ENCODE assay signal across 17 cellular contexts in genomic region chr15:99996667-99997066, GRCh38.
DNase-seq lines count a peak whose midpoint lies in the region; ATAC-seq, FAIRE-seq and TF ChIP-seq lines count a peak whose summit lies in the region.
"Had no signal": no experiment of that assay in that cellular context is flagged by ENCODE, and none has a peak within 500 bp of the region (broad histone marks: within the 10 kb centered on the region; RNA-seq: fewer than 3 reads in every experiment).

No MANE protein-coding gene starts in this region.

- H3K9me3 Mint-ChIP-seq in Caco-2 (ENCODE audit: unreplicated experiment): no peaks in the 10 kb centered on the region
- H3K9me3 Mint-ChIP-seq: GM23338 had no signal

- H3K9me3 ChIP-seq in Caco-2 (no peaks in the 10 kb centered on the region), HEK293 (ENCODE audit: control insufficient read depth, insufficient read depth, low read depth, low read length) (no peaks in the 10 kb centered on the region), smooth muscle cell (replicated peaks; ENCODE audit: low read depth) (no peaks in the 10 kb centered on the region), HepG2 (ENCODE audit: low read length) (no peaks in the 10 kb centered on the region)
- H3K9me3 ChIP-seq: HAP-1 had no signal

- H3K27me3 Mint-ChIP-seq in Caco-2 (ENCODE audit: insufficient read depth, unreplicated experiment): no peaks in the 10 kb centered on the region
- H3K27me3 Mint-ChIP-seq: CD4-positive, alpha-beta memory T cell had no signal

- H3K36me3 Mint-ChIP-seq in Caco-2 (ENCODE audit: insufficient read depth, unreplicated experiment): peaks cover 4% of the 10 kb centered on the region

- H3K9ac ChIP-seq in smooth muscle cell (ENCODE audit: low read depth): peak overlapping the region; percentile 38
- H3K9ac ChIP-seq in HepG2 (ENCODE audit: insufficient read depth, low read depth, low read length): no peak overlapping the region

- FAIRE-seq in HepG2 (lab: Jason Lieb, UNC): no peak
- FAIRE-seq: G401.6, GM12878, GM19239, H54 had no signal

- H4K20me1 ChIP-seq in smooth muscle cell (ENCODE audit: low read depth) (no peaks in the 10 kb centered on the region), HepG2 (ENCODE audit: insufficient read depth, low read length) (no peaks in the 10 kb centered on the region)

- H3K27ac ChIP-seq in HEK293 (ENCODE audit: extremely low read depth, low read depth, low read length) (no peak overlapping the region), smooth muscle cell (ENCODE audit: low read depth) (peak overlapping the region; percentile 64), HepG2 (ENCODE audit: extremely low read length, insufficient read depth, low read length) (no peak overlapping the region)

- no peak for TF ChIP-seq RAD21 in HepG2 (CRISPR knock-in tag; IDR thresholded peaks at IDR 0.05)

- H3K4me3 ChIP-seq in Caco-2 (ENCODE audit: low read depth, low read length) (no peak overlapping the region), HEK293 (ENCODE audit: low read depth, low read length) (no peak overlapping the region), smooth muscle cell (no peak overlapping the region), HepG2 (replicated peaks in 1 of 3; ENCODE audit: insufficient read depth in 1 of 3, low read depth in 2 of 3, low read length in 3 of 3) (no peak overlapping the region)
- H3K4me3 ChIP-seq: GM12878, GM23338, HAP-1 had no signal

- ATAC-seq in HepG2: no peak
- ATAC-seq: GM12878, GM23338 had no signal

- H3K4me1 Mint-ChIP-seq in Caco-2 (ENCODE audit: low read depth, unreplicated experiment): peaks cover 6% of the 10 kb centered on the region
- H3K4me1 Mint-ChIP-seq: CD4-positive, alpha-beta memory T cell had no signal

- TF ChIP-seq EP300 in HepG2 (IDR thresholded peaks at IDR 0.05; ENCODE audit: low read depth in 2 of 2, low read length in 2 of 2) (no peak), HepG2 (CRISPR knock-in tag; IDR thresholded peaks at IDR 0.05; ENCODE audit: borderline replicate concordance) (no peak)

- TF ChIP-seq CTCF in Caco-2 (IDR thresholded peaks at IDR 0.05; ENCODE audit: insufficient read depth in 1 of 2, low read depth in 1 of 2, low read length in 1 of 2, severe bottlenecking in 1 of 2, unreplicated experiment in 1 of 2) (no peak), HEK293 (tag by site-specific recombination; IDR thresholded peaks at IDR 0.05) (no peak), smooth muscle cell (IDR thresholded peaks at IDR 0.05; ENCODE audit: borderline replicate concordance, insufficient read depth, poor library complexity, severe bottlenecking) (no peak), HepG2 (CRISPR knock-in tag; IDR thresholded peaks at IDR 0.05) (no peak)

- H3K4me3 Mint-ChIP-seq in Caco-2 (ENCODE audit: unreplicated experiment): no peak overlapping the region
- H3K4me3 Mint-ChIP-seq: CD4-positive, alpha-beta memory T cell; GM23338 had no signal

- in situ Hi-C loops in HepG2 (cut with HindIII; ENCODE audit: extremely low pct_ligation_motif_present, low pct_unique_long_range_greater_than_20kb): no loop called here

- 18% methylated on average over 3 of the region's 3 CpGs for WGBS in smooth muscle cell (ENCODE audit: low lambda C conversion rate)
- WGBS in HepG2 (ENCODE audit: low lambda C conversion rate): 53% methylated on average over 3 of the region's 3 CpGs

- H2AFZ ChIP-seq in smooth muscle cell (ENCODE audit: low read depth): no peak overlapping the region
- H2AFZ ChIP-seq in HepG2 (ENCODE audit: low read length): no peak overlapping the region

- H3K4me1 ChIP-seq in Caco-2: peaks cover 3% of the 10 kb centered on the region; the same call in 1 of the 2 replicates
- peaks cover 5% of the 10 kb centered on the region; the same call in 1 of the 2 replicates for H3K4me1 ChIP-seq in HEK293 (ENCODE audit: control insufficient read depth, insufficient read depth, low read length)
- H3K4me1 ChIP-seq in smooth muscle cell (ENCODE audit: low read depth): peaks cover 14% of the 10 kb centered on the region
- no peaks in the 10 kb centered on the region for H3K4me1 ChIP-seq in HepG2 (ENCODE audit: insufficient read depth, low read length)
- H3K4me1 ChIP-seq: HAP-1 had no signal

- peak overlapping the region; percentile 70 for H3K27ac Mint-ChIP-seq in Caco-2 (ENCODE audit: unreplicated experiment)
- H3K27ac Mint-ChIP-seq: CD4-positive, alpha-beta memory T cell; GM23338 had no signal

- POLR2A ChIA-PET in Caco-2 (lab: Charles Lee) (no interaction called here), HEK293 (lab: Yijun Ruan, JAX) (no interaction called here), HepG2 (lab: Yijun Ruan, JAX) (no interaction called here)

- H3K4me2 ChIP-seq in smooth muscle cell (peak overlapping the region; percentile 40), HepG2 (ENCODE audit: low read depth, low read length) (no peak overlapping the region)
- H3K4me2 ChIP-seq: GM23338 had no signal

- H3K27me3 ChIP-seq in Caco-2 (replicated peaks; ENCODE audit: control insufficient read depth, insufficient read depth, low read length): no peaks in the 10 kb centered on the region
- no peaks in the 10 kb centered on the region for H3K27me3 ChIP-seq in smooth muscle cell (ENCODE audit: low read depth)
- H3K27me3 ChIP-seq in HepG2 (ENCODE audit: control insufficient read depth in 1 of 2, insufficient read depth in 2 of 2, low read length in 2 of 2): no peaks in the 10 kb centered on the region

- H3K36me3 ChIP-seq in Caco-2 (ENCODE audit: control insufficient read depth, insufficient read depth, low read length) (no peaks in the 10 kb centered on the region), HEK293 (ENCODE audit: control insufficient read depth in 2 of 2, insufficient read depth in 1 of 2, low read length in 2 of 2) (no peaks in the 10 kb centered on the region), smooth muscle cell (ENCODE audit: low read depth) (no peaks in the 10 kb centered on the region), HepG2 (replicated peaks in 1 of 2; ENCODE audit: control insufficient read depth in 1 of 2, insufficient read depth in 2 of 2, low read length in 2 of 2) (no peaks in the 10 kb centered on the region)
- H3K36me3 ChIP-seq: HAP-1 had no signal

- peaks cover 4% of the 10 kb centered on the region for H3F3A ChIP-seq in smooth muscle cell (ENCODE audit: low read depth)

- BruUV-seq in Caco-2 (replicated peaks; lab: Mats Ljungman, UMichigan) (no TSS peak), HepG2 (replicated peaks; lab: Mats Ljungman, UMichigan) (no TSS peak)

- DNase-seq in Caco-2 (peak in 1 of 2 experiments; percentile 22), islet precursor cell (peak; percentile 40), smooth muscle cell (lab: John Stamatoyannopoulos, UW; ENCODE audit: unreplicated experiment) (no peak), NCI-H2029 treated with DMSO at 0.1 percent for 48 hours (lab: John Stamatoyannopoulos, UW) (no peak), HepG2 (ENCODE audit: low spot score) (no peak)
- DNase-seq: C1 segment of cervical spinal cord; CD4-positive, alpha-beta memory T cell; COR-L47; DMS153; DND-41 had no signal

- H3K79me2 ChIP-seq in smooth muscle cell (ENCODE audit: low read depth) (no peaks in the 10 kb centered on the region), HepG2 (ENCODE audit: insufficient read depth, low read length) (no peaks in the 10 kb centered on the region)

- intact Hi-C loops in Caco-2 (cut with micrococcal nuclease; ENCODE audit: unreplicated experiment): no loop called here
- intact Hi-C loops in HepG2 (cut with micrococcal nuclease; ENCODE audit: unreplicated experiment): no loop called here

- TF ChIP-seq POLR2A in HepG2 (IDR thresholded peaks at IDR 0.05; ENCODE audit: insufficient read depth in 1 of 2, low read depth in 2 of 2, low read length in 2 of 2): no peak

- CTCF ChIA-PET in Caco-2 (lab: Charles Lee): no interaction called here
- CTCF ChIA-PET in HEK293 (lab: Yijun Ruan, JAX): interaction anchor here (0.6 kb wide), 1 partner anchor 34 kb away, joined by 3 read pairs; no protein-coding TSS in a partner anchor
- CTCF ChIA-PET in HepG2 (lab: Yijun Ruan, JAX; ENCODE audit: low intra/inter-chr PET ratio, low total read pairs): no interaction called here

TF ChIP-seq in HEK293, 187 proteins besides CTCF, POLR2A, EP300 and RAD21 (continues in another document):
- TF ChIP-seq ZNF645 (tag by site-specific recombination; IDR thresholded peaks at IDR 0.05) (no peak), ZNF843 (tag by site-specific recombination; IDR thresholded peaks at IDR 0.05) (peak; percentile 67; the same call in 1 of the 2 replicates), RBAK (tag by site-specific recombination; IDR thresholded peaks at IDR 0.05) (no peak)

TF ChIP-seq in HepG2, 621 proteins besides CTCF, POLR2A, EP300 and RAD21:
- no peak for TF ChIP-seq ZFYVE20 (CRISPR knock-in tag; IDR thresholded peaks at IDR 0.05; ENCODE audit: borderline replicate concordance, low read depth)
- TF ChIP-seq ETV6 (CRISPR knock-in tag; conservative IDR thresholded peaks at IDR 0.05): no peak
- TF ChIP-seq TCF7 (IDR thresholded peaks at IDR 0.05; ENCODE audit: low read depth): no peak
